ENCODE assay signal across 8 cellular contexts in genomic region chr6:7147051-7147671, GRCh38. TPM values are rescaled to one million over a fixed set of nuclear protein-coding genes. Genes with fewer than 3 reads are reported as not detected.
DNase-seq lines count a peak whose midpoint lies in the region; ATAC-seq, FAIRE-seq and TF ChIP-seq lines count a peak whose summit lies in the region.

No MANE protein-coding gene starts in this region.

- 38 to 45% methylated on average over 7 of the region's 7 CpGs for WGBS in sigmoid colon, 2 donors

- H3K79me2 ChIP-seq in PC-9 (ENCODE audit: low read depth): peaks cover 96% of the 10 kb centered on the region

- H3K4me2 ChIP-seq in PC-9: peak overlapping the region; percentile 99

- CTCF ChIA-PET in PC-9 (lab: Charles Lee): interaction anchor here (0.6 to 1.0 kb wide), 5 partner anchors 9 to 470 kb away, joined by 3 to 13 read pairs (median 4); partner anchors contain the start of gene SNRNP48

- no peaks in the 10 kb centered on the region for H3K36me3 ChIP-seq in PC-9 (ENCODE audit: low read depth)
- no peaks in the 10 kb centered on the region for H3K36me3 ChIP-seq in sigmoid colon

- no peak overlapping the region for H2AFZ ChIP-seq in PC-9

- no peaks in the 10 kb centered on the region for H3K9me2 ChIP-seq in PC-9 (ENCODE audit: insufficient read depth)

- peaks cover 25% of the 10 kb centered on the region; the same call in 1 of the 2 replicates for H3F3A ChIP-seq in PC-9 (ENCODE audit: insufficient read depth, low read depth)

- H4K20me1 ChIP-seq in PC-9 (ENCODE audit: insufficient read depth): no peaks in the 10 kb centered on the region

- intact Hi-C loops in PC-9 (cut with micrococcal nuclease; ENCODE audit: unreplicated experiment): loop anchor here (5.0 kb wide), 2 partner anchors 325 to 345 kb away; no protein-coding TSS in a partner anchor
- intact Hi-C loops in sigmoid colon (cut with DNase I): loop anchor here (2.0 kb wide), 1 partner anchor 38 kb away; no protein-coding TSS in a partner anchor

- no peak for ATAC-seq in HG03432 (IDR thresholded peaks at IDR 0.05; ENCODE audit: unreplicated experiment)
- ATAC-seq in HG02970 (IDR thresholded peaks at IDR 0.05; ENCODE audit: low FRiP score, unreplicated experiment): no peak

- no peak for DNase-seq in GM19239 (ENCODE audit: insufficient read length, low spot score)
- DNase-seq in PC-9: no peak
- peak; percentile 54 to 69 for DNase-seq in erythroblast (lab: John Stamatoyannopoulos, UW)
- DNase-seq in sigmoid colon: no peak
- no peak for DNase-seq in NCI-H2081 (lab: John Stamatoyannopoulos, UW)
- DNase-seq in SK-N-DZ (ENCODE audit: low spot score): no peak

- H3K4me3 ChIP-seq in PC-9 (peak overlapping the region; percentile 66; the same call in 1 of the 2 replicates), sigmoid colon (peak overlapping the region in 1 of 4 donors; percentile 1)

- H3K4me1 ChIP-seq in PC-9 (replicated peaks; ENCODE audit: insufficient read depth): peaks cover 75% of the 10 kb centered on the region
- peaks cover 0 to 88% (median 77%) of the 10 kb centered on the region in 4 donors for H3K4me1 ChIP-seq in sigmoid colon

- H3K27ac ChIP-seq in PC-9: peak overlapping the region; percentile 91
- H3K27ac ChIP-seq in sigmoid colon: peak overlapping the region; percentile 82 to 96 (median 94)

- POLR2A ChIA-PET in PC-9 (lab: Charles Lee; ENCODE audit: unreplicated experiment): interaction anchor here (0.6 kb wide), 3 partner anchors 12 to 171 kb away, joined by 3 to 7 read pairs (median 5); no protein-coding TSS in a partner anchor

- TF ChIP-seq POLR2A in erythroblast (IDR thresholded peaks at IDR 0.05; ENCODE audit: low read length): no peak
- TF ChIP-seq POLR2A in sigmoid colon (IDR thresholded peaks at IDR 0.05): no peak

- H3K9me3 ChIP-seq in PC-9 (ENCODE audit: insufficient read depth, low read depth): no peaks in the 10 kb centered on the region
- H3K9me3 ChIP-seq in sigmoid colon: no peaks in the 10 kb centered on the region

- TF ChIP-seq CTCF in PC-9 (conservative IDR thresholded peaks at IDR 0.05): no peak
- no peak for TF ChIP-seq CTCF in sigmoid colon (IDR thresholded peaks at IDR 0.05)

- H3K27me3 ChIP-seq in PC-9 (ENCODE audit: insufficient read depth, low read depth): no peaks in the 10 kb centered on the region
- H3K27me3 ChIP-seq in sigmoid colon: no peaks in the 10 kb centered on the region

- TF ChIP-seq EP300 in sigmoid colon (IDR thresholded peaks at IDR 0.05): no peak

- FAIRE-seq in GM19239 (lab: Jason Lieb, UNC): peak; percentile 39

- BruUV-seq in PC-9 (replicated peaks; lab: Mats Ljungman, UMichigan): TSS peak; percentile 19

RNA-seq across cellular contexts. Expression of gene RREB1, which starts 39.4 kb away (rescaled TPM):
- total RNA-seq in PC-9 (2021) (29.2 and 38.4 TPM in 2 replicates), sigmoid colon (10 to 100 TPM; 18.9 to 31.9 (median 23.2) TPM)
- polyA plus RNA-seq in sigmoid colon: 10 to 100 TPM in 1 of 3 donors, 1 to 10 TPM in 2; 6.0 to 21.5 (median 9.9) TPM
- polyA plus RNA-seq in SK-N-DZ (2014; cell fraction: cytosol; rRNA removed): 0.13 TPM in 1 of 2 replicates, not detected in the other
- polyA plus RNA-seq in SK-N-DZ (2014; cell fraction: nucleus; rRNA removed): not detected in 2 replicates

Comparison
In these comparisons a context has a peak if more than half of its experiments do, and no peak if none do; other contexts are left out.
1. DNase-seq: peak in erythroblast (2 of 2); none in GM19239 (single experiment), PC-9 (0 of 2), sigmoid colon (single experiment), NCI-H2081 (0 of 2) and SK-N-DZ (single experiment).